1 cellular context compared by ENCODE assay signal in the genomic region with DNA sequence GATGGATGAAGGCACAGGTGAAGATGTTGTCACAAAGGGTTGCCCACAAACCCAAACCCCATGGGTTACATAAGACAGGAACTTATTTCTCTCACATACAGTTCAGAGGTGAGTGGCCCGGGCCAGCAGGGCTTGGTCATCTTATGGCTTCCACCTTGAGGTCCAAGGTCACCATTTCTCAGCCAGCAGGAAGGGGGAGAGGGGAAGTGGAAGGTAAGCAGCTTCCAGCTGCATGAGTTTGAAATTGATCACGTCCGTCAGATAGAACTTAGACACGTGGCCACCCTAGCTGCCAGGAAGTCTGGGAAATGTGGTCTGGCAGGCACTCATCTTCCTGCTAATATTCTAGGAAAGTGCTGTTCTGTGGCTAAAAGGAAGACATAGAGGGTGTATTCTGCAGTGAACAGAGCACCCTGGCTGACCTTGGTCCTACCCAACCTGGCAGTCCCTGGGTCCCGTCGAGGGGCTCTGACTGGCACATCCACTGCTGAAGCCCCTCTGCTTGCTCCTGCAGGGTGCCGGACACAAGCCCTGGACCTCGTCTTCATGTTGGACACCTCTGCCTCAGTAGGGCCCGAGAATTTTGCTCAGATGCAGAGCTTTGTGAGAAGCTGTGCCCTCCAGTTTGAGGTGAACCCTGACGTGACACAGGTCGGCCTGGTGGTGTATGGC.
TF ChIP-seq lines count a peak whose summit lies in the region.

No MANE protein-coding gene starts in this region.

TF ChIP-seq in HepG2, 621 proteins besides CTCF, POLR2A, EP300 and RAD21:
- TF ChIP-seq, protein P1, sequence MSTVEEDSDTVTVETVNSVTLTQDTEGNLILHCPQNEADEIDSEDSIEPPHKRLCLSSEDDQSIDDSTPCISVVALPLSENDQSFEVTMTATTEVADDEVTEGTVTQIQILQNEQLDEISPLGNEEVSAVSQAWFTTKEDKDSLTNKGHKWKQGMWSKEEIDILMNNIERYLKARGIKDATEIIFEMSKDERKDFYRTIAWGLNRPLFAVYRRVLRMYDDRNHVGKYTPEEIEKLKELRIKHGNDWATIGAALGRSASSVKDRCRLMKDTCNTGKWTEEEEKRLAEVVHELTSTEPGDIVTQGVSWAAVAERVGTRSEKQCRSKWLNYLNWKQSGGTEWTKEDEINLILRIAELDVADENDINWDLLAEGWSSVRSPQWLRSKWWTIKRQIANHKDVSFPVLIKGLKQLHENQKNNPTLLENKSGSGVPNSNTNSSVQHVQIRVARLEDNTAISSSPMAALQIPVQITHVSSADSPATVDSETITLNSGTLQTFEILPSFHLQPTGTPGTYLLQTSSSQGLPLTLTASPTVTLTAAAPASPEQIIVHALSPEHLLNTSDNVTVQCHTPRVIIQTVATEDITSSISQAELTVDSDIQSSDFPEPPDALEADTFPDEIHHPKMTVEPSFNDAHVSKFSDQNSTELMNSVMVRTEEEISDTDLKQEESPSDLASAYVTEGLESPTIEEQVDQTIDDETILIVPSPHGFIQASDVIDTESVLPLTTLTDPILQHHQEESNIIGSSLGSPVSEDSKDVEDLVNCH (CRISPR knock-in tag; IDR thresholded peaks at IDR 0.05), result no peak
- TF ChIP-seq ZNF329 (CRISPR knock-in tag; IDR thresholded peaks at IDR 0.05; ENCODE audit: low read depth) (no peak), CCDC6 (CRISPR knock-in tag; IDR thresholded peaks at IDR 0.05) (no peak), AKAP8 (CRISPR knock-in tag; IDR thresholded peaks at IDR 0.05) (no peak), KAT2B (IDR thresholded peaks at IDR 0.05; ENCODE audit: borderline replicate concordance, low read depth, low read length) (no peak), ZNF75D (CRISPR knock-in tag; IDR thresholded peaks at IDR 0.05; ENCODE audit: borderline replicate concordance) (no peak), ATF1 (CRISPR knock-in tag; IDR thresholded peaks at IDR 0.05) (no peak), ZNF207 (IDR thresholded peaks at IDR 0.05; ENCODE audit: borderline replicate concordance) (no peak), KLF6 (CRISPR knock-in tag; IDR thresholded peaks at IDR 0.05) (no peak), ZNF235 (CRISPR knock-in tag; IDR thresholded peaks at IDR 0.05; ENCODE audit: borderline replicate concordance) (no peak), ZNF260 (CRISPR knock-in tag; IDR thresholded peaks at IDR 0.05; ENCODE audit: borderline replicate concordance, low read depth) (no peak), ZEB1 (IDR thresholded peaks at IDR 0.05; ENCODE audit: insufficient replicate concordance, low read depth) (no peak), PREB (CRISPR knock-in tag; IDR thresholded peaks at IDR 0.05) (no peak), ZBTB7A (CRISPR knock-in tag; IDR thresholded peaks at IDR 0.05) (no peak), ZNF501 (CRISPR knock-in tag; IDR thresholded peaks at IDR 0.05) (no peak), PRPF4 (IDR thresholded peaks at IDR 0.05; ENCODE audit: low read depth, low read length, poor library complexity, severe bottlenecking) (no peak)
- TF ChIP-seq, protein P2, sequence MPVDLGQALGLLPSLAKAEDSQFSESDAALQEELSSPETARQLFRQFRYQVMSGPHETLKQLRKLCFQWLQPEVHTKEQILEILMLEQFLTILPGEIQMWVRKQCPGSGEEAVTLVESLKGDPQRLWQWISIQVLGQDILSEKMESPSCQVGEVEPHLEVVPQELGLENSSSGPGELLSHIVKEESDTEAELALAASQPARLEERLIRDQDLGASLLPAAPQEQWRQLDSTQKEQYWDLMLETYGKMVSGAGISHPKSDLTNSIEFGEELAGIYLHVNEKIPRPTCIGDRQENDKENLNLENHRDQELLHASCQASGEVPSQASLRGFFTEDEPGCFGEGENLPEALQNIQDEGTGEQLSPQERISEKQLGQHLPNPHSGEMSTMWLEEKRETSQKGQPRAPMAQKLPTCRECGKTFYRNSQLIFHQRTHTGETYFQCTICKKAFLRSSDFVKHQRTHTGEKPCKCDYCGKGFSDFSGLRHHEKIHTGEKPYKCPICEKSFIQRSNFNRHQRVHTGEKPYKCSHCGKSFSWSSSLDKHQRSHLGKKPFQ (CRISPR knock-in tag; IDR thresholded peaks at IDR 0.05; ENCODE audit: insufficient replicate concordance), result no peak
- TF ChIP-seq, protein P3, sequence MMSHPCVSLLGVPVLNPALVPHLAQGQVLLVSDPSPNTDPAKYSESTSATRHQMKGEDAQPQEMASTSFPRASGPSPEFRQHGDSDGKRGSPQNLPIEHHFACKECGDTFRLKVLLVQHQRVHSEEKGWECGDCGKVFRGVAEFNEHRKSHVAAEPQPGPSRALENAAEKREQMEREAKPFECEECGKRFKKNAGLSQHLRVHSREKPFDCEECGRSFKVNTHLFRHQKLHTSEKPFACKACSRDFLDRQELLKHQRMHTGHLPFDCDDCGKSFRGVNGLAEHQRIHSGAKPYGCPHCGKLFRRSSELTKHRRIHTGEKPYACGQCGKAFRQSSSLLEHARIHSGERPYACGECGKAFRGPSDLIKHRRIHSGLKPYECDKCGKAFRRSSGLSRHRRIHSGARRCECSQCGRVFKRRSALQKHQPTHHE (CRISPR knock-in tag; IDR thresholded peaks at IDR 0.05; ENCODE audit: borderline replicate concordance), result no peak
- TF ChIP-seq, protein P4, sequence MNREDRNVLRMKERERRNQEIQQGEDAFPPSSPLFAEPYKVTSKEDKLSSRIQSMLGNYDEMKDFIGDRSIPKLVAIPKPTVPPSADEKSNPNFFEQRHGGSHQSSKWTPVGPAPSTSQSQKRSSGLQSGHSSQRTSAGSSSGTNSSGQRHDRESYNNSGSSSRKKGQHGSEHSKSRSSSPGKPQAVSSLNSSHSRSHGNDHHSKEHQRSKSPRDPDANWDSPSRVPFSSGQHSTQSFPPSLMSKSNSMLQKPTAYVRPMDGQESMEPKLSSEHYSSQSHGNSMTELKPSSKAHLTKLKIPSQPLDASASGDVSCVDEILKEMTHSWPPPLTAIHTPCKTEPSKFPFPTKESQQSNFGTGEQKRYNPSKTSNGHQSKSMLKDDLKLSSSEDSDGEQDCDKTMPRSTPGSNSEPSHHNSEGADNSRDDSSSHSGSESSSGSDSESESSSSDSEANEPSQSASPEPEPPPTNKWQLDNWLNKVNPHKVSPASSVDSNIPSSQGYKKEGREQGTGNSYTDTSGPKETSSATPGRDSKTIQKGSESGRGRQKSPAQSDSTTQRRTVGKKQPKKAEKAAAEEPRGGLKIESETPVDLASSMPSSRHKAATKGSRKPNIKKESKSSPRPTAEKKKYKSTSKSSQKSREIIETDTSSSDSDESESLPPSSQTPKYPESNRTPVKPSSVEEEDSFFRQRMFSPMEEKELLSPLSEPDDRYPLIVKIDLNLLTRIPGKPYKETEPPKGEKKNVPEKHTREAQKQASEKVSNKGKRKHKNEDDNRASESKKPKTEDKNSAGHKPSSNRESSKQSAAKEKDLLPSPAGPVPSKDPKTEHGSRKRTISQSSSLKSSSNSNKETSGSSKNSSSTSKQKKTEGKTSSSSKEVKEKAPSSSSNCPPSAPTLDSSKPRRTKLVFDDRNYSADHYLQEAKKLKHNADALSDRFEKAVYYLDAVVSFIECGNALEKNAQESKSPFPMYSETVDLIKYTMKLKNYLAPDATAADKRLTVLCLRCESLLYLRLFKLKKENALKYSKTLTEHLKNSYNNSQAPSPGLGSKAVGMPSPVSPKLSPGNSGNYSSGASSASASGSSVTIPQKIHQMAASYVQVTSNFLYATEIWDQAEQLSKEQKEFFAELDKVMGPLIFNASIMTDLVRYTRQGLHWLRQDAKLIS (CRISPR knock-in tag; IDR thresholded peaks at IDR 0.05), result no peak
